ENCODE assay signal across 11 cellular contexts in the genomic region with DNA sequence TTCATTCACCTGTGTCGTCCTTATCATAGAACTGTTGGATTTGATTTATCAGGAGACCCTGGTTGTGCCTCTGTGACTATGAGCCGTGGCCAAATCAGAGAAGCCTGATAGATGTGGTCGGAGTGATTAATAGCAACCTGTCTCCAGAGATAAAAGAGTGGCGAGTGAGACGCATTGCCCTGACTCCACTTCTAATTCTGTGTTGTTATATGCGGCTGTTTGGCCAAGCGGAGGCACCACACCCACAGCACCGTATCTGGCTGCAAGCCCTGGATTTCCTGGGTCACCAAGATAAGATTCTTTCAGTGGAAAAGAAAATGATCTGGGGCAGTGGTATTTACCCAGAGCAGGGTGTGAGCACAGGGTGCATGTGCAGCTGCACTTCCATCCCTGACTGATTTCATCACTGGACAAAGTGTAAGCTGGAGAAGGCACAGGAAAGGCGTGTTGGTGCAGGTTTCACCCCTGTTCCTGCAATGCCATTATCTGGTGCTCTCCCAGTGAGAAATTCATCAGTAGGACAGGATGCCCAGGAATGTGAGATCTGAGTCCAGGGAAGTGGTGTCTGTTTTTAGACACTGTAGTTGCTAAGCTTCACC.
A peak's percentile ranks its signal among the peaks of the same experiment; 100 is the strongest.
DNase-seq lines count a peak whose midpoint lies in the region; ATAC-seq, FAIRE-seq and TF ChIP-seq lines count a peak whose summit lies in the region.
"Had no signal": no experiment of that assay in that cellular context is flagged by ENCODE, and none has a peak within 500 bp of the region (broad histone marks: within the 10 kb centered on the region; RNA-seq: fewer than 3 reads in every experiment).

No MANE protein-coding gene starts in this region.

- no peak overlapping the region for H3K4me3 ChIP-seq in gastroesophageal sphincter

- DNase-seq in GM12891 (ENCODE audit: insufficient read length, low spot score) (no peak), SW480 (ENCODE audit: low spot score) (peak; percentile 41), pulmonary artery endothelial cell (ENCODE audit: low read depth, low spot score) (peak; percentile 56), Ammon's horn (ENCODE audit: low spot score) (no peak), NCI-H1048 (lab: John Stamatoyannopoulos, UW) (no peak), SHP77 treated with DMSO at 0.1 percent for 48 hours (lab: John Stamatoyannopoulos, UW) (no peak)
- DNase-seq in activated naive CD4-positive, alpha-beta T cell (lab: John Stamatoyannopoulos, UW), result no peak
- DNase-seq: activated CD4-positive, alpha-beta memory T cell treated with anti-CD3 and anti-CD28 coated beads, Interleukin-2, amount 10 ng/mL, durations not matched to agents 7 days and 5 days; NK-92 treated with Interleukin-12 subunit alpha and Interleukin-12 subunit beta, amount 100 ng/mL, for 24 hours had no signal

- TF ChIP-seq EP300 in gastroesophageal sphincter (IDR thresholded peaks at IDR 0.05), result no peak

- TF ChIP-seq CTCF in gastroesophageal sphincter (IDR thresholded peaks at IDR 0.05), result no peak

- peak overlapping the region in 2 of 4 donors; percentile 5 to 38 for H3K27ac ChIP-seq in gastroesophageal sphincter

- H3K36me3 ChIP-seq in gastroesophageal sphincter, result no peaks in the 10 kb centered on the region

- peak; percentile 45 for ATAC-seq in gastroesophageal sphincter

- 8 to 16% methylated on average over 2 to 8 of the region's 9 CpGs for WGBS in gastroesophageal sphincter (ENCODE audit: low coverage in 1 of 2), 2 donors

- FAIRE-seq in GM12891 (lab: Jason Lieb, UNC), result peak; percentile 20
- FAIRE-seq: colon had no signal

- TF ChIP-seq POLR2A in GM12891 (IDR thresholded peaks at IDR 0.05; ENCODE audit: low read depth, low read length), result no peak
- no peak for TF ChIP-seq POLR2A in gastroesophageal sphincter (IDR thresholded peaks at IDR 0.05)

- H3K9me3 ChIP-seq in gastroesophageal sphincter, result no peaks in the 10 kb centered on the region

- peaks cover 6 to 23% (median 11%) of the 10 kb centered on the region in 3 donors for H3K4me1 ChIP-seq in gastroesophageal sphincter

- H3K27me3 ChIP-seq in gastroesophageal sphincter, result no peaks in the 10 kb centered on the region

TF ChIP-seq in GM12891, 5 proteins besides CTCF, POLR2A, EP300 and RAD21:
- TF ChIP-seq POLR2AphosphoS5 (IDR thresholded peaks at IDR 0.05; ENCODE audit: low read depth, low read length) (no peak), SPI1 (IDR thresholded peaks at IDR 0.05; ENCODE audit: low read depth, low read length) (no peak), TAF1 (IDR thresholded peaks at IDR 0.05; ENCODE audit: low read depth, low read length) (no peak), PAX5 (IDR thresholded peaks at IDR 0.05; ENCODE audit: insufficient read depth, low read length, severe bottlenecking) (no peak), POU2F2 (IDR thresholded peaks at IDR 0.05; ENCODE audit: low read depth, low read length) (no peak)

Comparison
In these comparisons a context has a peak if more than half of its experiments do, and no peak if none do; other contexts are left out.
1. DNase-seq: peak in SW480 (single experiment) and pulmonary artery endothelial cell (single experiment); none in GM12891 (single experiment), activated naive CD4-positive, alpha-beta T cell (0 of 4), Ammon's horn (single experiment), NCI-H1048 (single experiment) and SHP77 treated with DMSO at 0.1 percent for 48 hours (single experiment).